Comparison of ENCODE assay signal across 4 cellular contexts in genomic region chr14:22805235-22805634, GRCh38.
TF ChIP-seq lines count a peak whose summit lies in the region.
"Not testable (repeated sequence)": the region's sequence is repeated elsewhere in the genome, so short reads cannot be mapped to it uniquely, and the experiment has no call there.

No MANE protein-coding gene starts in this region.

- H4K20me1 ChIP-seq in DOHH2 (ENCODE audit: control insufficient read depth, insufficient read depth, low read depth, low read length); SU-DHL-6 (ENCODE audit: low read depth, low read length): not testable (repeated sequence)

- peaks cover 59% of the 10 kb centered on the region for H3F3A ChIP-seq in DOHH2 (ENCODE audit: control insufficient read depth, insufficient read depth)
- H3F3A ChIP-seq in SU-DHL-6 (ENCODE audit: insufficient read depth), result not testable (repeated sequence)

- intact Hi-C loops in dendritic cell treated with granulocyte-macrophage colony-stimulating factor and Interleukin-4, amounts not matched to agents 40 ng/mL and 50 ng/mL, for 4 days (cut with micrococcal nuclease), result not testable (repeated sequence)

- TF ChIP-seq CTCF in DOHH2 (IDR thresholded peaks at IDR 0.05; ENCODE audit: low read depth, low read length, poor library complexity, severe bottlenecking); SU-DHL-6 (IDR thresholded peaks at IDR 0.05; ENCODE audit: insufficient read depth, low read length, poor library complexity, severe bottlenecking): not testable (repeated sequence)

- H3K27ac ChIP-seq in DOHH2 (ENCODE audit: low read depth, low read length), result peak overlapping the region; percentile 100
- peak overlapping the region; percentile 76 for H3K27ac ChIP-seq in SU-DHL-6 (ENCODE audit: low read depth, low read length)

- H3K9me2 ChIP-seq in DOHH2 (replicated peaks; ENCODE audit: control insufficient read depth, low read length); SU-DHL-6 (replicated peaks; ENCODE audit: insufficient read depth, low read length): not testable (repeated sequence)

- H3K4me2 ChIP-seq in DOHH2 (ENCODE audit: low read length), result peak overlapping the region; percentile 95
- not testable (repeated sequence) for H3K4me2 ChIP-seq in SU-DHL-6 (ENCODE audit: low read depth, low read length, poor library complexity, severe bottlenecking)

- peak overlapping the region; percentile 47 for H3K27ac Mint-ChIP-seq in dendritic cell treated with granulocyte-macrophage colony-stimulating factor and Interleukin-4, amounts not matched to agents 40 ng/mL and 50 ng/mL, for 4 days
- peak overlapping the region; percentile 26 for H3K27ac Mint-ChIP-seq in stimulated activated naive CD8-positive, alpha-beta T cell treated with anti-CD3 and anti-CD28 coated beads, Interleukin-15, Interleukin-2, amounts not matched to agents 100 ng/mL and 50 ng/mL, for 24 hours

- H3K9me3 Mint-ChIP-seq in dendritic cell treated with granulocyte-macrophage colony-stimulating factor and Interleukin-4, amounts not matched to agents 40 ng/mL and 50 ng/mL, for 4 days; stimulated activated naive CD8-positive, alpha-beta T cell treated with anti-CD3 and anti-CD28 coated beads, Interleukin-15, Interleukin-2, amounts not matched to agents 100 ng/mL and 50 ng/mL, for 24 hours: not testable (repeated sequence)

- H3K9me3 ChIP-seq in DOHH2 (ENCODE audit: control insufficient read depth, insufficient read depth, low read length); SU-DHL-6 (ENCODE audit: insufficient read depth, low read length): not testable (repeated sequence)

- peaks cover 84% of the 10 kb centered on the region for H3K79me2 ChIP-seq in DOHH2 (ENCODE audit: control insufficient read depth, low read length)
- not testable (repeated sequence) for H3K79me2 ChIP-seq in SU-DHL-6 (ENCODE audit: insufficient read depth, low read length)

- peaks cover 90% of the 10 kb centered on the region for H3K36me3 Mint-ChIP-seq in dendritic cell treated with granulocyte-macrophage colony-stimulating factor and Interleukin-4, amounts not matched to agents 40 ng/mL and 50 ng/mL, for 4 days (ENCODE audit: low read depth)
- not testable (repeated sequence) for H3K36me3 Mint-ChIP-seq in stimulated activated naive CD8-positive, alpha-beta T cell treated with anti-CD3 and anti-CD28 coated beads, Interleukin-15, Interleukin-2, amounts not matched to agents 100 ng/mL and 50 ng/mL, for 24 hours (ENCODE audit: low read depth)

- peaks cover 100% of the 10 kb centered on the region for H3K4me1 ChIP-seq in DOHH2 (ENCODE audit: control insufficient read depth, low read length)

- H3K27me3 ChIP-seq in DOHH2 (ENCODE audit: control insufficient read depth, low read length); SU-DHL-6 (ENCODE audit: low read length): not testable (repeated sequence)

- H3K4me1 Mint-ChIP-seq in dendritic cell treated with granulocyte-macrophage colony-stimulating factor and Interleukin-4, amounts not matched to agents 40 ng/mL and 50 ng/mL, for 4 days (ENCODE audit: low read depth), result peaks cover 94% of the 10 kb centered on the region
- peaks cover 12% of the 10 kb centered on the region for H3K4me1 Mint-ChIP-seq in stimulated activated naive CD8-positive, alpha-beta T cell treated with anti-CD3 and anti-CD28 coated beads, Interleukin-15, Interleukin-2, amounts not matched to agents 100 ng/mL and 50 ng/mL, for 24 hours (ENCODE audit: low read depth)

- H3K9ac ChIP-seq in SU-DHL-6 (ENCODE audit: low read length), result not testable (repeated sequence)

- H2AFZ ChIP-seq in SU-DHL-6 (ENCODE audit: low read depth, low read length, severe bottlenecking), result not testable (repeated sequence)

- not testable (repeated sequence) for H3K27me3 Mint-ChIP-seq in dendritic cell treated with granulocyte-macrophage colony-stimulating factor and Interleukin-4, amounts not matched to agents 40 ng/mL and 50 ng/mL, for 4 days
- H3K27me3 Mint-ChIP-seq in stimulated activated naive CD8-positive, alpha-beta T cell treated with anti-CD3 and anti-CD28 coated beads, Interleukin-15, Interleukin-2, amounts not matched to agents 100 ng/mL and 50 ng/mL, for 24 hours, result peaks cover 10% of the 10 kb centered on the region

- peak overlapping the region; percentile 69 for H3K4me3 ChIP-seq in DOHH2 (ENCODE audit: low read length)
- H3K4me3 ChIP-seq in SU-DHL-6 (ENCODE audit: insufficient read depth, low read length, poor library complexity, severe bottlenecking), result not testable (repeated sequence)

- H3K36me3 ChIP-seq in DOHH2 (ENCODE audit: control insufficient read depth, low read length), result peaks cover 51% of the 10 kb centered on the region
- not testable (repeated sequence) for H3K36me3 ChIP-seq in SU-DHL-6 (ENCODE audit: low read length)

- not testable (repeated sequence) for H3K4me3 Mint-ChIP-seq in dendritic cell treated with granulocyte-macrophage colony-stimulating factor and Interleukin-4, amounts not matched to agents 40 ng/mL and 50 ng/mL, for 4 days; stimulated activated naive CD8-positive, alpha-beta T cell treated with anti-CD3 and anti-CD28 coated beads, Interleukin-15, Interleukin-2, amounts not matched to agents 100 ng/mL and 50 ng/mL, for 24 hours
